8 cellular contexts compared by ENCODE assay signal in genomic region chr3:12286927-12287726, GRCh38. TPM values are rescaled to one million over a fixed set of nuclear protein-coding genes. Genes with fewer than 3 reads are reported as not detected.
DNase-seq lines count a peak whose midpoint lies in the region; ATAC-seq lines count a peak whose summit lies in the region.

No MANE protein-coding gene starts in this region.

- ATAC-seq in activated naive CD8-positive, alpha-beta T cell treated with anti-CD3 and anti-CD28 coated beads, Interleukin-2, amount 10 ng/mL, durations not matched to agents 7 days and 5 days (ENCODE audit: low read depth), result peak; percentile 33
- no peak for ATAC-seq in stimulated activated effector memory CD8-positive, alpha-beta T cell treated with anti-CD3 and anti-CD28 coated beads, Interleukin-12 subunit alpha, Interleukin-12 subunit beta, amount 100 ng/mL, for 72 hours
- ATAC-seq in HG02588 (IDR thresholded peaks at IDR 0.05; ENCODE audit: unreplicated experiment), result no peak

- no peaks in the 10 kb centered on the region for H3K36me3 ChIP-seq in iPS-15b (ENCODE audit: control insufficient read depth, insufficient read depth, low read length)

- H3K4me1 Mint-ChIP-seq in activated T-cell treated with anti-CD3 and anti-CD28 coated beads, Interleukin-2, amount 50 U/mL, for 24 hours (ENCODE audit: low read depth), result peaks cover 12% of the 10 kb centered on the region
- no peaks in the 10 kb centered on the region for H3K4me1 Mint-ChIP-seq in activated naive CD8-positive, alpha-beta T cell treated with anti-CD3 and anti-CD28 coated beads, Interleukin-2, amount 10 ng/mL, durations not matched to agents 7 days and 5 days
- H3K4me1 Mint-ChIP-seq in stimulated activated effector memory CD8-positive, alpha-beta T cell treated with anti-CD3 and anti-CD28 coated beads, Interleukin-12 subunit alpha, Interleukin-12 subunit beta, amount 100 ng/mL, for 72 hours, result no peaks in the 10 kb centered on the region

- no peaks in the 10 kb centered on the region for H3K36me3 Mint-ChIP-seq in activated T-cell treated with anti-CD3 and anti-CD28 coated beads, Interleukin-2, amount 50 U/mL, for 24 hours (ENCODE audit: low read depth)
- no peaks in the 10 kb centered on the region for H3K36me3 Mint-ChIP-seq in activated naive CD8-positive, alpha-beta T cell treated with anti-CD3 and anti-CD28 coated beads, Interleukin-2, amount 10 ng/mL, durations not matched to agents 7 days and 5 days
- H3K36me3 Mint-ChIP-seq in stimulated activated effector memory CD8-positive, alpha-beta T cell treated with anti-CD3 and anti-CD28 coated beads, Interleukin-12 subunit alpha, Interleukin-12 subunit beta, amount 100 ng/mL, for 72 hours, result no peaks in the 10 kb centered on the region

- H3K9me3 ChIP-seq in iPS-15b (ENCODE audit: control insufficient read depth, insufficient read depth, low read length), result no peaks in the 10 kb centered on the region

- peaks cover 61% of the 10 kb centered on the region for H3K27me3 Mint-ChIP-seq in activated T-cell treated with anti-CD3 and anti-CD28 coated beads, Interleukin-2, amount 50 U/mL, for 24 hours
- H3K27me3 Mint-ChIP-seq in activated naive CD8-positive, alpha-beta T cell treated with anti-CD3 and anti-CD28 coated beads, Interleukin-2, amount 10 ng/mL, durations not matched to agents 7 days and 5 days, result peaks cover 57% of the 10 kb centered on the region

- H3K4me1 ChIP-seq in iPS-15b (ENCODE audit: control insufficient read depth, insufficient read depth, low read length), result no peaks in the 10 kb centered on the region

- peaks cover 6% of the 10 kb centered on the region for H3K9me3 Mint-ChIP-seq in activated T-cell treated with anti-CD3 and anti-CD28 coated beads, Interleukin-2, amount 50 U/mL, for 24 hours
- no peaks in the 10 kb centered on the region for H3K9me3 Mint-ChIP-seq in activated naive CD8-positive, alpha-beta T cell treated with anti-CD3 and anti-CD28 coated beads, Interleukin-2, amount 10 ng/mL, durations not matched to agents 7 days and 5 days
- H3K9me3 Mint-ChIP-seq in stimulated activated effector memory CD8-positive, alpha-beta T cell treated with anti-CD3 and anti-CD28 coated beads, Interleukin-12 subunit alpha, Interleukin-12 subunit beta, amount 100 ng/mL, for 72 hours, result no peaks in the 10 kb centered on the region

- H3K4me3 Mint-ChIP-seq in activated T-cell treated with anti-CD3 and anti-CD28 coated beads, Interleukin-2, amount 50 U/mL, for 24 hours, result peak overlapping the region; percentile 57
- peak overlapping the region; percentile 47 for H3K4me3 Mint-ChIP-seq in activated naive CD8-positive, alpha-beta T cell treated with anti-CD3 and anti-CD28 coated beads, Interleukin-2, amount 10 ng/mL, durations not matched to agents 7 days and 5 days
- H3K4me3 Mint-ChIP-seq in stimulated activated effector memory CD8-positive, alpha-beta T cell treated with anti-CD3 and anti-CD28 coated beads, Interleukin-12 subunit alpha, Interleukin-12 subunit beta, amount 100 ng/mL, for 72 hours, result peak overlapping the region; percentile 51

- H3K27me3 ChIP-seq in iPS-15b (ENCODE audit: control insufficient read depth, insufficient read depth, low read length), result peaks cover 62% of the 10 kb centered on the region

- DNase-seq in activated T-cell treated with anti-CD3 and anti-CD28 coated beads, Interleukin-2, amount 50 U/mL, for 24 hours, result no peak
- no peak for DNase-seq in activated T-cell treated with anti-CD3 and anti-CD28 coated beads, Interleukin-2, amount 50 U/mL, for 1 hour
- DNase-seq in activated naive CD8-positive, alpha-beta T cell treated with anti-CD3 and anti-CD28 coated beads, Interleukin-2, amount 10 ng/mL, durations not matched to agents 7 days and 5 days, result peak; percentile 29
- DNase-seq in stimulated activated effector memory CD8-positive, alpha-beta T cell treated with anti-CD3 and anti-CD28 coated beads, Interleukin-12 subunit alpha, Interleukin-12 subunit beta, amount 100 ng/mL, for 72 hours (ENCODE audit: low spot score in 2 of 2), result no peak
- no peak for DNase-seq in NCI-H1105 treated with DMSO at 0.1 percent for 48 hours (lab: John Stamatoyannopoulos, UW)
- DNase-seq in activated naive CD4-positive, alpha-beta T cell treated with Interleukin-2 at 50 U/mL for 16 hours, result no peak

- POLR2A ChIA-PET in activated naive CD8-positive, alpha-beta T cell treated with anti-CD3 and anti-CD28 coated beads, Interleukin-2, amount 10 ng/mL, durations not matched to agents 7 days and 5 days (lab: Charles Lee), result no interaction called here

- H3K9ac ChIP-seq in iPS-15b (ENCODE audit: low read depth, low read length), result no peak overlapping the region

- H3K27ac Mint-ChIP-seq in activated T-cell treated with anti-CD3 and anti-CD28 coated beads, Interleukin-2, amount 50 U/mL, for 24 hours, result no peak overlapping the region
- no peak overlapping the region for H3K27ac Mint-ChIP-seq in activated naive CD8-positive, alpha-beta T cell treated with anti-CD3 and anti-CD28 coated beads, Interleukin-2, amount 10 ng/mL, durations not matched to agents 7 days and 5 days
- H3K27ac Mint-ChIP-seq in stimulated activated effector memory CD8-positive, alpha-beta T cell treated with anti-CD3 and anti-CD28 coated beads, Interleukin-12 subunit alpha, Interleukin-12 subunit beta, amount 100 ng/mL, for 72 hours, result no peak overlapping the region

- H3K4me3 ChIP-seq in iPS-15b (ENCODE audit: low read depth, low read length), result peak overlapping the region; percentile 41

RNA-seq across cellular contexts. Expression of gene PPARG, which starts 1.7 kb away (rescaled TPM):
- 1 to 10 TPM in 1 of 2 experiments, under 1 TPM in 1; 0.68 to 1.0 TPM for total RNA-seq in activated naive CD8-positive, alpha-beta T cell treated with anti-CD3 and anti-CD28 coated beads, Interleukin-2, amount 10 ng/mL, durations not matched to agents 7 days and 5 days
